Comparison of ENCODE assay signal across 8 cellular contexts in the genomic region with DNA sequence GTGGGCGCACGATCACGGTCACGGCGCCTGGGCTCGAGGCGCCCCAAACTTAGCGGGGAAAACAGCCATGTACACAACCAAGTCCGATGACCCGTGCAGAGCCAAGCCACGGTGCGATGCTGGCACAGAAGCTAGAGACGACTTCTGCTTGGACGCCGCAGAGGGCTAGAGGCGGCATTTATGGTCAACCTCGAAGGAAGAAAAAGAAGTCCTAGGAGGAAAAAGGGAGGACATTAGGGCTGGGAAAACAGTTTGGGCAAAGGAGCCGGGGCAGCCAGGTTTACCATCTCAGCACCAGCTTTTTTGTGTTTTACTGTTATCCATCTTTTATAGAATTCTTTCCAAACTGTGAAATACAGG. TPM values are rescaled to one million over a fixed set of nuclear protein-coding genes. Genes with fewer than 3 reads are reported as not detected.
DNase-seq lines count a peak whose midpoint lies in the region; ATAC-seq, FAIRE-seq and TF ChIP-seq lines count a peak whose summit lies in the region.

No MANE protein-coding gene starts in this region.

- no peak for FAIRE-seq in HepG2 (lab: Jason Lieb, UNC)
- no peak for FAIRE-seq in GM12892 (lab: Jason Lieb, UNC)

- no peak for TF ChIP-seq RAD21 in HepG2 (CRISPR knock-in tag; IDR thresholded peaks at IDR 0.05)

- no peak overlapping the region for H2AFZ ChIP-seq in HepG2 (ENCODE audit: low read length)

- H3K4me2 ChIP-seq in HepG2 (ENCODE audit: low read depth, low read length): peak overlapping the region; percentile 68

- peak overlapping the region; percentile 85 for H3K27ac Mint-ChIP-seq in activated CD4-positive, alpha-beta T cell treated with anti-CD3 and anti-CD28 coated beads, Interleukin-2, amount 10 ng/mL, durations not matched to agents 24 days and 14 days

- H3K4me3 ChIP-seq in adipocyte (ENCODE audit: low read length): peak overlapping the region; percentile 83
- H3K4me3 ChIP-seq in HepG2 (replicated peaks in 1 of 3; ENCODE audit: insufficient read depth in 1 of 3, low read depth in 2 of 3, low read length in 3 of 3): peak overlapping the region; percentile 27 to 62 (median 45); a peak in 5 of 6 replicates
- peak overlapping the region; percentile 38 to 45 (median 42) for H3K4me3 ChIP-seq in thyroid gland (replicated peaks in 1 of 3)

- H3K9ac ChIP-seq in adipocyte (ENCODE audit: low read length): peak overlapping the region; percentile 60
- H3K9ac ChIP-seq in HepG2 (ENCODE audit: insufficient read depth, low read depth, low read length): no peak overlapping the region; the same call in 1 of the 2 replicates

- WGBS in HepG2 (ENCODE audit: low lambda C conversion rate): 83% methylated on average over 18 of the region's 18 CpGs
- 8% methylated on average over 18 of the region's 18 CpGs for WGBS in thyroid gland, 2 donors

- H3K36me3 ChIP-seq in adipocyte (ENCODE audit: control insufficient read depth, insufficient read depth, low read length, severe bottlenecking): no peaks in the 10 kb centered on the region
- no peaks in the 10 kb centered on the region for H3K36me3 ChIP-seq in HepG2 (replicated peaks in 1 of 2; ENCODE audit: control insufficient read depth in 1 of 2, insufficient read depth in 2 of 2, low read length in 2 of 2)
- no peaks in the 10 kb centered on the region for H3K36me3 ChIP-seq in thyroid gland

- H3K4me1 ChIP-seq in adipocyte (ENCODE audit: control insufficient read depth, insufficient read depth, low read length) (peaks cover 13% of the 10 kb centered on the region), HepG2 (ENCODE audit: insufficient read depth, low read length) (peaks cover 19% of the 10 kb centered on the region), thyroid gland (peaks cover 25 to 30% of the 10 kb centered on the region in 2 donors)

- CTCF ChIA-PET in HepG2 (lab: Yijun Ruan, JAX; ENCODE audit: low intra/inter-chr PET ratio, low total read pairs): no interaction called here

- H4K20me1 ChIP-seq in HepG2 (ENCODE audit: insufficient read depth, low read length): no peaks in the 10 kb centered on the region

- POLR2A ChIA-PET in HepG2 (lab: Yijun Ruan, JAX): interaction anchor here (0.7 to 1.4 kb wide), 3 partner anchors 12 to 422 kb away, joined by 3 to 4 read pairs (median 3); no protein-coding TSS in a partner anchor

- no peak overlapping the region for H3K27ac ChIP-seq in HepG2 (ENCODE audit: extremely low read length, insufficient read depth, low read length)
- peak overlapping the region; percentile 24 to 73 (median 70) for H3K27ac ChIP-seq in thyroid gland

- H3K36me3 Mint-ChIP-seq in activated CD4-positive, alpha-beta T cell treated with anti-CD3 and anti-CD28 coated beads, Interleukin-2, amount 10 ng/mL, durations not matched to agents 24 days and 14 days (ENCODE audit: low read depth): no peaks in the 10 kb centered on the region

- H3K9me3 Mint-ChIP-seq in activated CD4-positive, alpha-beta T cell treated with anti-CD3 and anti-CD28 coated beads, Interleukin-2, amount 10 ng/mL, durations not matched to agents 24 days and 14 days: no peaks in the 10 kb centered on the region

- ATAC-seq in HepG2 (no peak), HG02938 (IDR thresholded peaks at IDR 0.05; ENCODE audit: unreplicated experiment) (no peak)

- H3K79me2 ChIP-seq in HepG2 (ENCODE audit: insufficient read depth, low read length): peaks cover 13% of the 10 kb centered on the region

- H3K4me3 Mint-ChIP-seq in activated CD4-positive, alpha-beta T cell treated with anti-CD3 and anti-CD28 coated beads, Interleukin-2, amount 10 ng/mL, durations not matched to agents 24 days and 14 days: peak overlapping the region; percentile 86

- no peaks in the 10 kb centered on the region for H3K9me3 ChIP-seq in adipocyte (ENCODE audit: control insufficient read depth, low read length)
- H3K9me3 ChIP-seq in HepG2 (ENCODE audit: low read length): no peaks in the 10 kb centered on the region
- no peaks in the 10 kb centered on the region for H3K9me3 ChIP-seq in thyroid gland

- H3K27me3 Mint-ChIP-seq in activated CD4-positive, alpha-beta T cell treated with anti-CD3 and anti-CD28 coated beads, Interleukin-2, amount 10 ng/mL, durations not matched to agents 24 days and 14 days: peaks cover 23% of the 10 kb centered on the region

- TF ChIP-seq CTCF in HepG2 (CRISPR knock-in tag; IDR thresholded peaks at IDR 0.05) (no peak), thyroid gland (IDR thresholded peaks at IDR 0.05) (no peak)

- H3K27me3 ChIP-seq in adipocyte (replicated peaks; ENCODE audit: control insufficient read depth, insufficient read depth, low read length) (no peaks in the 10 kb centered on the region), HepG2 (ENCODE audit: control insufficient read depth in 1 of 2, insufficient read depth in 2 of 2, low read length in 2 of 2) (0 out of 5 replicates have a peak, but pooled peaks cover 0 to 7% of the 10 kb centered on the region in 2 experiments), thyroid gland (no peaks in the 10 kb centered on the region)

- DNase-seq in activated CD4-positive, alpha-beta T cell treated with anti-CD3 and anti-CD28 coated beads, Interleukin-2, amount 10 ng/mL, durations not matched to agents 24 days and 14 days: no peak
- DNase-seq in activated CD4-positive, alpha-beta T cell treated with anti-CD3 and anti-CD28 coated beads, Interleukin-2, amount 50 U/mL, for 48 hours: no peak
- DNase-seq in adipocyte (ENCODE audit: low read depth): no peak
- DNase-seq in HepG2 (ENCODE audit: low spot score): no peak
- no peak for DNase-seq in thyroid gland
- DNase-seq in GM12892 (ENCODE audit: insufficient read length): no peak
- no peak for DNase-seq in NCI-H2196 (lab: John Stamatoyannopoulos, UW; ENCODE audit: unreplicated experiment)

- BruUV-seq in HepG2 (replicated peaks; lab: Mats Ljungman, UMichigan): no TSS peak

- in situ Hi-C loops in HepG2 (cut with HindIII; ENCODE audit: extremely low pct_ligation_motif_present, low pct_unique_long_range_greater_than_20kb): no loop called here

- TF ChIP-seq EP300 in HepG2 (IDR thresholded peaks at IDR 0.05; ENCODE audit: low read depth in 2 of 2, low read length in 2 of 2): no peak
- 0 out of 2 replicates have a peak, but pooled peaks have one; percentile 24 for TF ChIP-seq EP300 in HepG2 (CRISPR knock-in tag; IDR thresholded peaks at IDR 0.05; ENCODE audit: borderline replicate concordance)

- H3K4me1 Mint-ChIP-seq in activated CD4-positive, alpha-beta T cell treated with anti-CD3 and anti-CD28 coated beads, Interleukin-2, amount 10 ng/mL, durations not matched to agents 24 days and 14 days: peaks cover 25% of the 10 kb centered on the region

- intact Hi-C loops in activated CD4-positive, alpha-beta T cell treated with anti-CD3 and anti-CD28 coated beads, Interleukin-2, amount 10 ng/mL, durations not matched to agents 24 days and 14 days (cut with micrococcal nuclease): loop anchor here (5.0 kb wide), 1 partner anchor 397 kb away; no protein-coding TSS in a partner anchor
- intact Hi-C loops in HepG2 (cut with micrococcal nuclease; ENCODE audit: unreplicated experiment): no loop called here
- intact Hi-C loops in thyroid gland (cut with DNase I): no loop called here

- TF ChIP-seq POLR2A in HepG2 (IDR thresholded peaks at IDR 0.05; ENCODE audit: insufficient read depth in 1 of 2, low read depth in 2 of 2, low read length in 2 of 2) (no peak), thyroid gland (IDR thresholded peaks at IDR 0.05) (no peak), GM12892 (IDR thresholded peaks at IDR 0.05; ENCODE audit: low read depth, low read length) (no peak)

TF ChIP-seq in HepG2, 621 proteins besides CTCF, POLR2A, EP300 and RAD21 (continues in another document):
- TF ChIP-seq RBAK (CRISPR knock-in tag; IDR thresholded peaks at IDR 0.05) (no peak), CC2D1A (CRISPR knock-in tag; IDR thresholded peaks at IDR 0.05) (no peak), SNRNP70 (IDR thresholded peaks at IDR 0.05; ENCODE audit: low read depth, low read length) (no peak), ZFP62 (CRISPR knock-in tag; IDR thresholded peaks at IDR 0.05) (no peak), SP1 (IDR thresholded peaks at IDR 0.05) (no peak), SP1 (CRISPR knock-in tag; IDR thresholded peaks at IDR 0.05) (no peak), HIVEP1 (CRISPR knock-in tag; IDR thresholded peaks at IDR 0.05) (no peak), SMC3 (IDR thresholded peaks at IDR 0.05; ENCODE audit: low read length) (no peak)

RNA-seq across cellular contexts. Expression of gene DTNB, which starts 0.6 kb away (rescaled TPM):
- 25.8 and 30.5 TPM in 2 replicates for total RNA-seq in activated CD4-positive, alpha-beta T cell treated with anti-CD3 and anti-CD28 coated beads, Interleukin-2, amount 10 ng/mL, durations not matched to agents 24 days and 14 days
- total RNA-seq in HepG2 (2016; rRNA removed; fragmentation: Illumina TruSeq; extraction: Trizol) (13.7 and 14.4 TPM in 2 replicates), thyroid gland (10 to 100 TPM; 38.9 to 75.2 (median 55.5) TPM)
- 28.9 and 34.5 TPM in 2 replicates for total RNA-seq in HepG2 (2016; cell fraction: cytosol; rRNA removed; fragmentation: Illumina TruSeq; extraction: Trizol; ENCODE audit: low read depth)
- 13.7 and 14.4 TPM in 2 replicates for total RNA-seq in HepG2 (2016; cell fraction: insoluble cytoplasmic fraction; rRNA removed; fragmentation: Illumina TruSeq; extraction: Trizol)
- 30.4 and 34.2 TPM in 2 replicates for total RNA-seq in HepG2 (2016; cell fraction: membrane; rRNA removed; fragmentation: Illumina TruSeq; extraction: Trizol)
- 19.0 and 20.2 TPM in 2 replicates for total RNA-seq in HepG2 (2016; cell fraction: nucleus; rRNA removed; fragmentation: Illumina TruSeq; extraction: Trizol)
- 21.7 and 23.9 TPM in 2 replicates for polyA plus RNA-seq in HepG2 (2011; rRNA removed)
- polyA plus RNA-seq in HepG2 (2011; cell fraction: cytosol; rRNA removed): 10.9 and 12.5 TPM in 2 replicates
- 20.1 and 22.6 TPM in 2 replicates for polyA plus RNA-seq in HepG2 (2011; cell fraction: nucleus; rRNA removed)
- polyA plus RNA-seq in HepG2 (2012): 9.6 and 10.4 TPM in 2 replicates
- 26.8 and 31.6 TPM in 2 replicates for polyA plus RNA-seq in HepG2 (2016; cell fraction: cytosol; fragmentation: Illumina TruSeq; extraction: Trizol; ENCODE audit: low read depth)
- polyA plus RNA-seq in HepG2 (2016; cell fraction: insoluble cytoplasmic fraction; fragmentation: Illumina TruSeq; extraction: Trizol; ENCODE audit: low read depth): 13.2 and 14.8 TPM in 2 replicates
- polyA plus RNA-seq in HepG2 (2016; cell fraction: membrane; fragmentation: Illumina TruSeq; extraction: Trizol; ENCODE audit: low read depth): 33.3 and 36.1 TPM in 2 replicates
- 18.4 and 20.4 TPM in 2 replicates for polyA plus RNA-seq in HepG2 (2016; cell fraction: nucleus; fragmentation: Illumina TruSeq; extraction: Trizol; ENCODE audit: insufficient read depth, low read depth)
- 26.2 and 31.7 TPM in 2 replicates for polyA minus RNA-seq in HepG2 (2011; rRNA and poly(A)+ RNA removed; ENCODE audit: low replicate concordance)
- polyA minus RNA-seq in HepG2 (2011; cell fraction: cytosol; rRNA and poly(A)+ RNA removed): 10.5 and 13.8 TPM in 2 replicates
- 41.6 and 48.1 TPM in 2 replicates for polyA minus RNA-seq in HepG2 (2011; cell fraction: nucleus; rRNA and poly(A)+ RNA removed)
- 56.9 TPM for polyA plus RNA-seq in GM12892 (2012; ENCODE audit: missing spikeins)
